ENCODE assay signal across 8 cellular contexts in the genomic region with DNA sequence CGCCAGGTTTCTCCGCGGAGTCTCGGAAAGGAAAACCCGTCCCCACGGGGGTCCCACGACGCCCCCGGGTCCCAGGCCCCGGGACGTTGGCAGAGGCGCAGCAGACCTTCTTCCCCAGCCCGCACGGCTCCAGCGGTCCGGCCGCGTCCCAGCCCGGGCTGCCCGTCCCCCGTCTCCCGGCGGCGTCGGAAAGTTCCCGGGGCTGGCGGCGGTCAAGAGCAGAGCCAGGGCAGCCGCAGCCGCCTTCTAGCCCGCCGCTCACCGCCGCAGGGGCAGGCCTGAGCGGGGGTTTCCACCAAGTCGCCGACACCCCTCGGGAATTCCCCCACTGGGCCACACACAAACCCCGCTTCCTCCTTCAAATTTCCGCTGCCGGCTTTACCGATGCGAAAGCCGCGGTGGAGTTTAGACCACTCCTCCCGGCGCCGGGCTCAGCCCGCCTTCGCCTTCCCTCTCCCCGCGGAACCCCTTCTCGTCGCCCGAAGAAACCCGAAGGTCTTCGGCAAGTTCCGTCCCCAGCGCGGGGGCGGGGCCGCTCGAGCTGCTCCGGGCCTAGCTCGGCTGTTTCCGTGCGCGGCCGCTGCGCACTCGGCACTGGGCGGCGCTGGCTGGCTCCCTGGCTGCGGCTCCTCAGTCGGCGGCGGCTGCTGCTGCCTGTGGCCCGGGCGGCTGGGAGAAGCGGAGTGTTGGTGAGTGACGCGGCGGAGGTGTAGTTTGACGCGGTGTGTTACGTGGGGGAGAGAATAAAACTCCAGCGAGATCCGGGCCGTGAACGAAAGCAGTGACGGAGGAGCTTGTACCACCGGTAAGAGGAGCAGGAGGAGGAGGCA. TPM values are rescaled to one million over a fixed set of nuclear protein-coding genes. Genes with fewer than 3 reads are reported as not detected.
DNase-seq lines count a peak whose midpoint lies in the region; ATAC-seq and TF ChIP-seq lines count a peak whose summit lies in the region.

A gene (plus strand): TSS at position 633 of the 830 bp plus-strand sequence. CDS start 25,674 bp downstream, outside the sequence.

- H3K4me1 Mint-ChIP-seq in activated T-helper 2 cell treated with anti-CD3 and anti-CD28 coated beads, Interferon-gamma antibody, Interleukin-2, Interleukin-4, amounts not matched to agents 10 μg/mL and 5 μg/mL and 100 μg/mL, durations not matched to agents 14 hours and 24 hours and 36 hours (ENCODE audit: low read depth), result peaks cover 49% of the 10 kb centered on the region
- peaks cover 39 to 55% of the 10 kb centered on the region in 2 donors for H3K4me1 Mint-ChIP-seq in natural killer cell treated with Interleukin-12 subunit alpha and Interleukin-12 subunit beta and Interleukin-15 and Interleukin-18, amount 100 ng/mL, for 72 hours (ENCODE audit: low read depth in 2 of 2)

- TF ChIP-seq CTCF in RWPE2 (IDR thresholded peaks at IDR 0.05; ENCODE audit: poor library complexity, severe bottlenecking), result peak; percentile 13

- peaks cover 27% of the 10 kb centered on the region for H3K4me1 ChIP-seq in RWPE2 (ENCODE audit: insufficient read depth, poor library complexity, severe bottlenecking)

- H3K4me3 ChIP-seq in RWPE2 (ENCODE audit: severe bottlenecking), result peak within 1 kb of the TSS; percentile 69

- peaks cover 53% of the 10 kb centered on the region for H3K36me3 Mint-ChIP-seq in activated T-helper 2 cell treated with anti-CD3 and anti-CD28 coated beads, Interferon-gamma antibody, Interleukin-2, Interleukin-4, amounts not matched to agents 10 μg/mL and 5 μg/mL and 100 μg/mL, durations not matched to agents 14 hours and 24 hours and 36 hours (ENCODE audit: low read depth)
- H3K36me3 Mint-ChIP-seq in natural killer cell treated with Interleukin-12 subunit alpha and Interleukin-12 subunit beta and Interleukin-15 and Interleukin-18, amount 100 ng/mL, for 72 hours, result peaks cover 17% of the 10 kb centered on the region

- H3K27me3 ChIP-seq in RWPE2 (ENCODE audit: insufficient read depth, poor library complexity, severe bottlenecking), result no peaks in the 10 kb centered on the region

- no peaks in the 10 kb centered on the region for H3K27me3 Mint-ChIP-seq in activated T-helper 2 cell treated with anti-CD3 and anti-CD28 coated beads, Interferon-gamma antibody, Interleukin-2, Interleukin-4, amounts not matched to agents 10 μg/mL and 5 μg/mL and 100 μg/mL, durations not matched to agents 14 hours and 24 hours and 36 hours (ENCODE audit: low read depth)
- H3K27me3 Mint-ChIP-seq in natural killer cell treated with Interleukin-12 subunit alpha and Interleukin-12 subunit beta and Interleukin-15 and Interleukin-18, amount 100 ng/mL, for 72 hours, result no peaks in the 10 kb centered on the region

- intact Hi-C loops in activated T-helper 2 cell treated with anti-CD3 and anti-CD28 coated beads, Interferon-gamma antibody, Interleukin-2, Interleukin-4, amounts not matched to agents 10 μg/mL and 5 μg/mL and 100 μg/mL, durations not matched to agents 14 hours and 24 hours and 36 hours (cut with micrococcal nuclease), result loop anchor here (1.0 to 10.0 kb wide), 13 partner anchors 22 to 1375 kb away; a partner anchor contains a TSS

- no peaks in the 10 kb centered on the region for H3K9me3 ChIP-seq in RWPE2 (ENCODE audit: severe bottlenecking)

- H3K9me3 Mint-ChIP-seq in activated T-helper 2 cell treated with anti-CD3 and anti-CD28 coated beads, Interferon-gamma antibody, Interleukin-2, Interleukin-4, amounts not matched to agents 10 μg/mL and 5 μg/mL and 100 μg/mL, durations not matched to agents 14 hours and 24 hours and 36 hours, result no peaks in the 10 kb centered on the region
- H3K9me3 Mint-ChIP-seq in natural killer cell treated with Interleukin-12 subunit alpha and Interleukin-12 subunit beta and Interleukin-15 and Interleukin-18, amount 100 ng/mL, for 72 hours, result peaks cover 9% of the 10 kb centered on the region

- peak within 1 kb of the TSS; percentile 99 for H3K4me3 Mint-ChIP-seq in activated T-helper 2 cell treated with anti-CD3 and anti-CD28 coated beads, Interferon-gamma antibody, Interleukin-2, Interleukin-4, amounts not matched to agents 10 μg/mL and 5 μg/mL and 100 μg/mL, durations not matched to agents 14 hours and 24 hours and 36 hours (ENCODE audit: low read depth)
- peak within 1 kb of the TSS; percentile 95 for H3K4me3 Mint-ChIP-seq in natural killer cell treated with Interleukin-12 subunit alpha and Interleukin-12 subunit beta and Interleukin-15 and Interleukin-18, amount 100 ng/mL, for 72 hours

- H3K27ac Mint-ChIP-seq in activated T-helper 2 cell treated with anti-CD3 and anti-CD28 coated beads, Interferon-gamma antibody, Interleukin-2, Interleukin-4, amounts not matched to agents 10 μg/mL and 5 μg/mL and 100 μg/mL, durations not matched to agents 14 hours and 24 hours and 36 hours, result peak within 1 kb of the TSS; percentile 100
- peak within 1 kb of the TSS; percentile 96 for H3K27ac Mint-ChIP-seq in natural killer cell treated with Interleukin-12 subunit alpha and Interleukin-12 subunit beta and Interleukin-15 and Interleukin-18, amount 100 ng/mL, for 72 hours

- ATAC-seq in RWPE2 (ENCODE audit: low read depth), result peak; percentile 92
- ATAC-seq in natural killer cell treated with Interleukin-12 subunit alpha and Interleukin-12 subunit beta and Interleukin-15 and Interleukin-18, amount 100 ng/mL, for 72 hours, result peak; percentile 92 to 93
- peak; percentile 90 for ATAC-seq in stimulated activated naive CD8-positive, alpha-beta T cell treated with anti-CD3 and anti-CD28 coated beads, Interleukin-15, Interleukin-2, amounts not matched to agents 100 U/mL and 50 U/mL, for 24 hours

- H3K27ac ChIP-seq in RWPE2 (ENCODE audit: poor library complexity, severe bottlenecking), result peak within 1 kb of the TSS; percentile 78

- peak; percentile 99 for DNase-seq in EH (ENCODE audit: low read depth)
- peak; percentile 95 for DNase-seq in H4 (ENCODE audit: low spot score)
- DNase-seq in LoVo (ENCODE audit: low spot score), result peak; percentile 96
- peak; percentile 97 for DNase-seq in RWPE2 (ENCODE audit: low spot score)
- peak; percentile 100 for DNase-seq in activated T-helper 2 cell treated with anti-CD3 and anti-CD28 coated beads, Interferon-gamma antibody, Interleukin-2, Interleukin-4, amounts not matched to agents 10 μg/mL and 5 μg/mL and 100 μg/mL, durations not matched to agents 14 hours and 24 hours and 36 hours (ENCODE audit: low spot score)
- peak; percentile 98 for DNase-seq in fibroblast of peridontal ligament (ENCODE audit: extremely low read depth)
- peak; percentile 100 for DNase-seq in natural killer cell treated with Interleukin-12 subunit alpha and Interleukin-12 subunit beta and Interleukin-15 and Interleukin-18, amount 100 ng/mL, for 72 hours (ENCODE audit: low spot score)
- DNase-seq in stimulated activated naive CD8-positive, alpha-beta T cell treated with anti-CD3 and anti-CD28 coated beads, Interleukin-15, Interleukin-2, amounts not matched to agents 100 U/mL and 50 U/mL, for 24 hours, result peak; percentile 100

- peaks cover 26% of the 10 kb centered on the region for H3K36me3 ChIP-seq in RWPE2 (ENCODE audit: low read depth)

RNA-seq across cellular contexts. Expression of the gene that starts here (rescaled TPM):
- total RNA-seq in H4 (2014; rRNA removed; shearing (Covaris generic)), result 11.2 and 37.9 TPM in 2 replicates
- 115 and 136 TPM in 2 replicates for total RNA-seq in activated T-helper 2 cell treated with anti-CD3 and anti-CD28 coated beads, Interferon-gamma antibody, Interleukin-2, Interleukin-4, amounts not matched to agents 10 μg/mL and 5 μg/mL and 100 μg/mL, durations not matched to agents 14 hours and 24 hours and 36 hours
- 100 to 1,000 TPM in 1 of 2 donors, 10 to 100 TPM in 1; 96.8 to 125 TPM for total RNA-seq in natural killer cell treated with Interleukin-12 subunit alpha and Interleukin-12 subunit beta and Interleukin-15 and Interleukin-18, amount 100 ng/mL, for 72 hours

Comparison
In these comparisons a context has a peak if more than half of its experiments do, and no peak if none do; other contexts are left out.
1. Peak in every context shown above with its lines: DNase-seq, ATAC-seq, H3K4me3 ChIP-seq and H3K27ac ChIP-seq.